In the genomic region with DNA sequence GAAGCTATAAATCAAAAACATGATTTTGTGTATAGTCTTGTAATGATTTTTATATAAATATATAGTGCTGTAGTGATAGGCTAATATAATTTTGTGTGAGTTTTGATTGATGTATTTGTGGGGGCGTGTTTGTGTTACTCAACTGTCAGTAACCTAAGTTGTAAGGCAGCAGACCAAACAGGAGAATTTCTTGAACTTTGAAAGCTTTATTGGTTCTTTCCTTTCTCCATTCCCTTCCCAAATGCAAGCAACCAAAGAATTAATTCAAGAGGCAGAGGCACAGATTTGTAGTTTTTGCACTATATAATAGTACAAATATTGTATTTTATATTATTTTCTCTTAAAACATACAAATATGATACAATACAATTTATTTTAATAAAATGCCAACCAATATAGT, we compare ENCODE assay signal across 1 cellular context.
TF ChIP-seq lines count a peak whose summit lies in the region.

No MANE protein-coding gene starts in this region.

TF ChIP-seq in K562, 482 proteins besides CTCF, POLR2A, EP300 and RAD21:
- TF ChIP-seq, protein P1, sequence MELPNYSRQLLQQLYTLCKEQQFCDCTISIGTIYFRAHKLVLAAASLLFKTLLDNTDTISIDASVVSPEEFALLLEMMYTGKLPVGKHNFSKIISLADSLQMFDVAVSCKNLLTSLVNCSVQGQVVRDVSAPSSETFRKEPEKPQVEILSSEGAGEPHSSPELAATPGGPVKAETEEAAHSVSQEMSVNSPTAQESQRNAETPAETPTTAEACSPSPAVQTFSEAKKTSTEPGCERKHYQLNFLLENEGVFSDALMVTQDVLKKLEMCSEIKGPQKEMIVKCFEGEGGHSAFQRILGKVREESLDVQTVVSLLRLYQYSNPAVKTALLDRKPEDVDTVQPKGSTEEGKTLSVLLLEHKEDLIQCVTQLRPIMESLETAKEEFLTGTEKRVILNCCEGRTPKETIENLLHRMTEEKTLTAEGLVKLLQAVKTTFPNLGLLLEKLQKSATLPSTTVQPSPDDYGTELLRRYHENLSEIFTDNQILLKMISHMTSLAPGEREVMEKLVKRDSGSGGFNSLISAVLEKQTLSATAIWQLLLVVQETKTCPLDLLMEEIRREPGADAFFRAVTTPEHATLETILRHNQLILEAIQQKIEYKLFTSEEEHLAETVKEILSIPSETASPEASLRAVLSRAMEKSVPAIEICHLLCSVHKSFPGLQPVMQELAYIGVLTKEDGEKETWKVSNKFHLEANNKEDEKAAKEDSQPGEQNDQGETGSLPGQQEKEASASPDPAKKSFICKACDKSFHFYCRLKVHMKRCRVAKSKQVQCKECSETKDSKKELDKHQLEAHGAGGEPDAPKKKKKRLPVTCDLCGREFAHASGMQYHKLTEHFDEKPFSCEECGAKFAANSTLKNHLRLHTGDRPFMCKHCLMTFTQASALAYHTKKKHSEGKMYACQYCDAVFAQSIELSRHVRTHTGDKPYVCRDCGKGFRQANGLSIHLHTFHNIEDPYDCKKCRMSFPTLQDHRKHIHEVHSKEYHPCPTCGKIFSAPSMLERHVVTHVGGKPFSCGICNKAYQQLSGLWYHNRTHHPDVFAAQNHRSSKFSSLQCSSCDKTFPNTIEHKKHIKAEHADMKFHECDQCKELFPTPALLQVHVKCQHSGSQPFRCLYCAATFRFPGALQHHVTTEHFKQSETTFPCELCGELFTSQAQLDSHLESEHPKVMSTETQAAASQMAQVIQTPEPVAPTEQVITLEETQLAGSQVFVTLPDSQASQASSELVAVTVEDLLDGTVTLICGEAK (IDR thresholded peaks at IDR 0.05) = peak; percentile 83
- TF ChIP-seq, protein P1 (CRISPR knock-in tag; IDR thresholded peaks at IDR 0.05) = no peak
- TF ChIP-seq MBD2 (IDR thresholded peaks at IDR 0.05; ENCODE audit: borderline replicate concordance, low read depth) = no peak
- no peak for TF ChIP-seq HOXB6 (CRISPR knock-in tag; IDR thresholded peaks at IDR 0.05; ENCODE audit: borderline replicate concordance)
- no peak for TF ChIP-seq MXI1 (IDR thresholded peaks at IDR 0.05; ENCODE audit: low read depth, low read length)
- TF ChIP-seq, protein P2, sequence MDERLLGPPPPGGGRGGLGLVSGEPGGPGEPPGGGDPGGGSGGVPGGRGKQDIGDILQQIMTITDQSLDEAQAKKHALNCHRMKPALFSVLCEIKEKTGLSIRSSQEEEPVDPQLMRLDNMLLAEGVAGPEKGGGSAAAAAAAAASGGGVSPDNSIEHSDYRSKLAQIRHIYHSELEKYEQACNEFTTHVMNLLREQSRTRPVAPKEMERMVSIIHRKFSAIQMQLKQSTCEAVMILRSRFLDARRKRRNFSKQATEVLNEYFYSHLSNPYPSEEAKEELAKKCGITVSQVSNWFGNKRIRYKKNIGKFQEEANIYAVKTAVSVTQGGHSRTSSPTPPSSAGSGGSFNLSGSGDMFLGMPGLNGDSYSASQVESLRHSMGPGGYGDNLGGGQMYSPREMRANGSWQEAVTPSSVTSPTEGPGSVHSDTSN (CRISPR knock-in tag; IDR thresholded peaks at IDR 0.05; ENCODE audit: low read depth) = no peak
- TF ChIP-seq, protein P2 (tag; conservative IDR thresholded peaks at IDR 0.05; ENCODE audit: low read depth) = peak; percentile 28; the same call in 1 of the 2 replicates
- TF ChIP-seq CBX1 (IDR thresholded peaks at IDR 0.05; ENCODE audit: low read depth) = no peak
- no peak for TF ChIP-seq CBX3 (IDR thresholded peaks at IDR 0.05; ENCODE audit: borderline replicate concordance in 1 of 2, low read length in 2 of 2)
- TF ChIP-seq MEIS2 (IDR thresholded peaks at IDR 0.05; ENCODE audit: partially characterized antibody) = peak; percentile 6
- TF ChIP-seq TEAD1 (CRISPR knock-in tag; IDR thresholded peaks at IDR 0.05) = no peak
- TF ChIP-seq POLR2G (IDR thresholded peaks at IDR 0.05; ENCODE audit: low read depth, low read length) = no peak
- no peak for TF ChIP-seq PTBP1 (IDR thresholded peaks at IDR 0.05; ENCODE audit: low read depth, low read length)
- TF ChIP-seq ZNF24 (IDR thresholded peaks at IDR 0.05) = no peak
- TF ChIP-seq, protein P3, sequence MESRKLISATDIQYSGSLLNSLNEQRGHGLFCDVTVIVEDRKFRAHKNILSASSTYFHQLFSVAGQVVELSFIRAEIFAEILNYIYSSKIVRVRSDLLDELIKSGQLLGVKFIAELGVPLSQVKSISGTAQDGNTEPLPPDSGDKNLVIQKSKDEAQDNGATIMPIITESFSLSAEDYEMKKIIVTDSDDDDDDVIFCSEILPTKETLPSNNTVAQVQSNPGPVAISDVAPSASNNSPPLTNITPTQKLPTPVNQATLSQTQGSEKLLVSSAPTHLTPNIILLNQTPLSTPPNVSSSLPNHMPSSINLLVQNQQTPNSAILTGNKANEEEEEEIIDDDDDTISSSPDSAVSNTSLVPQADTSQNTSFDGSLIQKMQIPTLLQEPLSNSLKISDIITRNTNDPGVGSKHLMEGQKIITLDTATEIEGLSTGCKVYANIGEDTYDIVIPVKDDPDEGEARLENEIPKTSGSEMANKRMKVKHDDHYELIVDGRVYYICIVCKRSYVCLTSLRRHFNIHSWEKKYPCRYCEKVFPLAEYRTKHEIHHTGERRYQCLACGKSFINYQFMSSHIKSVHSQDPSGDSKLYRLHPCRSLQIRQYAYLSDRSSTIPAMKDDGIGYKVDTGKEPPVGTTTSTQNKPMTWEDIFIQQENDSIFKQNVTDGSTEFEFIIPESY (CRISPR knock-in tag; IDR thresholded peaks at IDR 0.05) = no peak
TF ChIP-seq in K562: peak in this region for 3.
